Comparison of ENCODE assay signal across 8 cellular contexts in the genomic region with DNA sequence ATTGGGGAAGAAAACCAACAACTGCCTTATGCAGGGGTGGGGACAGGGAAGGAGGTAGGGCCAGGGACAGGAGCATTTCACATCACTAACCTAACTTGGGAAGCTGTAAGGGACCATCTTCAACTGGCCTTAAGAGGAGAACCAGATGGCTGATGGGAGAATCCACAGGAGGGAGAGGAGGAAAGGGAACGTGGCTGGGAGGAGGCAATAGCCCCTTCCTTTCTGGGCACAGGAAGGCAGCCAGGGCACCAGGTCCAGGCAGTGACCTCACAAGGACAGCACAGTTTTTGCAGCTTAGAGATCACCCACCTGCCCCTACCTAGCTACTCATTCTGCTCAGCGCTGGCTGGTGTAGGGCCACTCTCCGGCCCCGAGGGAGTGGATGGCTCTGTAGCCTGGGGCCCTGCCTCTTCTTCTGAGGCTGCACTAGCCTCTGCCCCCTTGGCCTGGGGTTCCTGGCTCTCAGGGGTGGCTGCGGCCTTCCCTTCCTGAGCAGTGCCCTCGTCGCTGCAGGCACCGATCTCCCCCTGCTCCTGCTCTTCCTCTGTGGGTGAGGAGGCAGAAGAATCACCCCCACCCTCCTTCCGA. TPM values are rescaled to one million over a fixed set of nuclear protein-coding genes. Genes with fewer than 3 reads are reported as not detected.
DNase-seq lines count a peak whose midpoint lies in the region; ATAC-seq and TF ChIP-seq lines count a peak whose summit lies in the region.

No MANE protein-coding gene starts in this region.

- H3K9me3 ChIP-seq in left lung = no peaks in the 10 kb centered on the region
- H3K9me3 ChIP-seq in upper lobe of right lung = no peaks in the 10 kb centered on the region

- H3K27me3 ChIP-seq in left lung (peaks cover 0 to 23% of the 10 kb centered on the region in 2 donors), upper lobe of right lung (no peaks in the 10 kb centered on the region)

- ATAC-seq in Right ventricle myocardium superior (ENCODE audit: poor library complexity) (no peak), left ventricle myocardium superior (no peak), left lung (no peak), upper lobe of right lung (no peak)

- peak overlapping the region; percentile 85 for H3K4me3 Mint-ChIP-seq in activated T-helper 2 cell treated with anti-CD3 and anti-CD28 coated beads, Interferon-gamma antibody, Interleukin-2, Interleukin-4, amounts not matched to agents 10 μg/mL and 5 μg/mL and 100 μg/mL, durations not matched to agents 14 hours and 24 hours and 36 hours (ENCODE audit: low read depth)

- DNase-seq in Right ventricle myocardium superior (peak; percentile 40), left ventricle myocardium superior (no peak), left lung (no peak), upper lobe of right lung (no peak), posterior vena cava (ENCODE audit: low spot score) (no peak), NCI-H2171 (lab: John Stamatoyannopoulos, UW) (no peak)
- no peak for DNase-seq in activated T-helper 2 cell treated with anti-CD3 and anti-CD28 coated beads, Interferon-gamma antibody, Interleukin-2, Interleukin-4, amounts not matched to agents 10 μg/mL and 5 μg/mL and 100 μg/mL, durations not matched to agents 14 hours and 24 hours and 36 hours (ENCODE audit: low spot score)
- DNase-seq in central memory CD4-positive, alpha-beta T cell = no peak

- intact Hi-C loops in Right ventricle myocardium superior (cut with DNase I) (loop anchor here (2.0 kb wide), 1 partner anchor 28 kb away; a partner anchor contains a TSS), left ventricle myocardium superior (cut with micrococcal nuclease) (no loop called here), left lung (cut with DNase I) (no loop called here), upper lobe of right lung (cut with DNase I) (no loop called here), posterior vena cava (cut with DNase I) (no loop called here)
- intact Hi-C loops in activated T-helper 2 cell treated with anti-CD3 and anti-CD28 coated beads, Interferon-gamma antibody, Interleukin-2, Interleukin-4, amounts not matched to agents 10 μg/mL and 5 μg/mL and 100 μg/mL, durations not matched to agents 14 hours and 24 hours and 36 hours (cut with micrococcal nuclease) = loop anchor here (2.0 to 10.0 kb wide), 2 partner anchors 86 to 120 kb away; no protein-coding TSS in a partner anchor

- H3K4me1 ChIP-seq in left lung (peaks cover 15 to 53% of the 10 kb centered on the region in 2 donors), upper lobe of right lung (peaks cover 28% of the 10 kb centered on the region)

- H3K9me3 Mint-ChIP-seq in activated T-helper 2 cell treated with anti-CD3 and anti-CD28 coated beads, Interferon-gamma antibody, Interleukin-2, Interleukin-4, amounts not matched to agents 10 μg/mL and 5 μg/mL and 100 μg/mL, durations not matched to agents 14 hours and 24 hours and 36 hours = no peaks in the 10 kb centered on the region

- TF ChIP-seq CTCF in left lung (IDR thresholded peaks at IDR 0.05) = no peak
- TF ChIP-seq CTCF in upper lobe of right lung (IDR thresholded peaks at IDR 0.05) = no peak

- H3K27ac ChIP-seq in left lung (peak overlapping the region in 1 of 2 donors; percentile 70), upper lobe of right lung (peak overlapping the region; percentile 36)

- peak overlapping the region; percentile 49 to 54 for H3K4me3 ChIP-seq in left lung
- H3K4me3 ChIP-seq in upper lobe of right lung = peak overlapping the region; percentile 60

- H3K27ac Mint-ChIP-seq in activated T-helper 2 cell treated with anti-CD3 and anti-CD28 coated beads, Interferon-gamma antibody, Interleukin-2, Interleukin-4, amounts not matched to agents 10 μg/mL and 5 μg/mL and 100 μg/mL, durations not matched to agents 14 hours and 24 hours and 36 hours = no peak overlapping the region

- H3K36me3 ChIP-seq in left lung (peaks cover 0 to 45% of the 10 kb centered on the region in 2 donors), upper lobe of right lung (peaks cover 37% of the 10 kb centered on the region)

- H3K36me3 Mint-ChIP-seq in activated T-helper 2 cell treated with anti-CD3 and anti-CD28 coated beads, Interferon-gamma antibody, Interleukin-2, Interleukin-4, amounts not matched to agents 10 μg/mL and 5 μg/mL and 100 μg/mL, durations not matched to agents 14 hours and 24 hours and 36 hours (ENCODE audit: low read depth) = peaks cover 45% of the 10 kb centered on the region

- H3K27me3 Mint-ChIP-seq in activated T-helper 2 cell treated with anti-CD3 and anti-CD28 coated beads, Interferon-gamma antibody, Interleukin-2, Interleukin-4, amounts not matched to agents 10 μg/mL and 5 μg/mL and 100 μg/mL, durations not matched to agents 14 hours and 24 hours and 36 hours (ENCODE audit: low read depth) = no peaks in the 10 kb centered on the region

- peaks cover 36% of the 10 kb centered on the region for H3K4me1 Mint-ChIP-seq in activated T-helper 2 cell treated with anti-CD3 and anti-CD28 coated beads, Interferon-gamma antibody, Interleukin-2, Interleukin-4, amounts not matched to agents 10 μg/mL and 5 μg/mL and 100 μg/mL, durations not matched to agents 14 hours and 24 hours and 36 hours (ENCODE audit: low read depth)

RNA-seq across cellular contexts. Expression of a gene that starts 1.7 kb away (rescaled TPM):
- total RNA-seq in Right ventricle myocardium superior = 16.1 TPM
- 15.3 TPM for total RNA-seq in left ventricle myocardium superior
- total RNA-seq in activated T-helper 2 cell treated with anti-CD3 and anti-CD28 coated beads, Interferon-gamma antibody, Interleukin-2, Interleukin-4, amounts not matched to agents 10 μg/mL and 5 μg/mL and 100 μg/mL, durations not matched to agents 14 hours and 24 hours and 36 hours = 42.5 and 45.0 TPM in 2 replicates
- 10 to 100 TPM; 33.1 to 58.3 TPM for total RNA-seq in left lung
- total RNA-seq in upper lobe of right lung = 44.5 TPM
- total RNA-seq in posterior vena cava = 10 to 100 TPM; 40.9 to 43.9 TPM

RNA-seq across cellular contexts. Expression of a gene that starts 27.9 kb away (rescaled TPM):
- 1.7 TPM for total RNA-seq in Right ventricle myocardium superior
- total RNA-seq in left ventricle myocardium superior = 2.8 TPM
- total RNA-seq in activated T-helper 2 cell treated with anti-CD3 and anti-CD28 coated beads, Interferon-gamma antibody, Interleukin-2, Interleukin-4, amounts not matched to agents 10 μg/mL and 5 μg/mL and 100 μg/mL, durations not matched to agents 14 hours and 24 hours and 36 hours = 5.4 and 6.1 TPM in 2 replicates
- total RNA-seq in left lung = 1 to 10 TPM; 4.4 to 5.7 TPM
- 9.3 TPM for total RNA-seq in upper lobe of right lung
- total RNA-seq in posterior vena cava = 1 to 10 TPM; 4.4 to 5.4 TPM

RNA-seq across cellular contexts. Expression of a gene that starts 28.0 kb away (rescaled TPM):
- total RNA-seq in Right ventricle myocardium superior (1.0 TPM), left ventricle myocardium superior (2.0 TPM), left lung (1 to 10 TPM; 1.8 TPM), upper lobe of right lung (2.5 TPM), posterior vena cava (1 to 10 TPM; 2.6 to 3.9 TPM)
- 1.1 TPM in 2 replicates for total RNA-seq in activated T-helper 2 cell treated with anti-CD3 and anti-CD28 coated beads, Interferon-gamma antibody, Interleukin-2, Interleukin-4, amounts not matched to agents 10 μg/mL and 5 μg/mL and 100 μg/mL, durations not matched to agents 14 hours and 24 hours and 36 hours

RNA-seq across cellular contexts. Expression of a gene that starts 42.5 kb away (rescaled TPM):
- total RNA-seq in Right ventricle myocardium superior = 41.0 TPM
- total RNA-seq in left ventricle myocardium superior = 46.1 TPM
- 179 and 195 TPM in 2 replicates for total RNA-seq in activated T-helper 2 cell treated with anti-CD3 and anti-CD28 coated beads, Interferon-gamma antibody, Interleukin-2, Interleukin-4, amounts not matched to agents 10 μg/mL and 5 μg/mL and 100 μg/mL, durations not matched to agents 14 hours and 24 hours and 36 hours
- 10 to 100 TPM; 61.8 to 72.7 TPM for total RNA-seq in left lung
- 71.2 TPM for total RNA-seq in upper lobe of right lung
- 10 to 100 TPM; 36.6 to 40.8 TPM for total RNA-seq in posterior vena cava

RNA-seq across cellular contexts. Expression of a gene that starts 59.9 kb away (rescaled TPM):
- total RNA-seq in Right ventricle myocardium superior (43.7 TPM), left ventricle myocardium superior (40.5 TPM), left lung (10 to 100 TPM; 51.2 to 64.8 TPM), upper lobe of right lung (67.6 TPM), posterior vena cava (10 to 100 TPM; 37.2 to 42.5 TPM)
- 48.9 and 54.3 TPM in 2 replicates for total RNA-seq in activated T-helper 2 cell treated with anti-CD3 and anti-CD28 coated beads, Interferon-gamma antibody, Interleukin-2, Interleukin-4, amounts not matched to agents 10 μg/mL and 5 μg/mL and 100 μg/mL, durations not matched to agents 14 hours and 24 hours and 36 hours

Comparison
In these comparisons a context has a peak if more than half of its experiments do, and no peak if none do; other contexts are left out.
1. intact Hi-C loops: an anchor here in Right ventricle myocardium superior (2.0 kb wide) and activated T-helper 2 cell treated with anti-CD3 and anti-CD28 coated beads, Interferon-gamma antibody, Interleukin-2, Interleukin-4, amounts not matched to agents 10 μg/mL and 5 μg/mL and 100 μg/mL, durations not matched to agents 14 hours and 24 hours and 36 hours (2.0 to 10.0 kb wide); none called in left ventricle myocardium superior, left lung, upper lobe of right lung and posterior vena cava.